8 cellular contexts compared by ENCODE assay signal in the genomic region with DNA sequence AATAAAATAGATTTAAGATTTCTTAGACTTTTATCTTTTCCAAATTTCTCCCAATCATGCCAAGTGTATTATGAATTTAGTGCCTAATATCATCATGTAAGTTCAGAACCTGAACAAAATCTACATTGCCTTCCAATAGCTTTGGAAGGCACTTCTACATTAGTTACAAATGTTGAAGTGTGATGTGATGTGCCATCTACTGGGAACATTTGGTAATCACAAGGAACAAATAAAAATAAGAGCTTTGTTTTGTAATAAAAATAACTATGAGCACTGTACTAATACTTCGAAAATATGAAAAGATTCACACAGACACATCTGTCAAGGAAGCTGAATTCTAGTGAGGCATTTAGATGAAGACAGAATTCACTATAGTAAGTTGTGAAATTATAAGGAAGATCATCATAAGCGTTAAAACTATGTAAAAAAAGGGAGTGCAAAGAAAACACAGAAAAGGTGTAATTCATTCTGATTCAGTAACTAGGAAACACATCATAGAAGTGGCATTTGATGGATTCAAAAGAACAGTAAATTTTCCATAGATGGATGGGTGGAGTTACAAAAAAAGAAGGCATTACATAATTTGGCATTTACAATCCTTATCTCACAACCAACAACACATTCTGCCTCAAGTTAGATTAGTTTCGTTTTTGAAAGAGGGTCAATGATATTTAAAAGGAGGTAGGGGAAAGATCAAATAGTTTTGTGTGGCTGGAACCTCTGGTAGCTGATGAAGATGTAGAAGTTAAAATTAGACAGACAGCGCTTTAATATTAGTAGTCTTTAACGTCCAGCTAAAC.
A peak's percentile ranks its signal among the peaks of the same experiment; 100 is the strongest.
DNase-seq lines count a peak whose midpoint lies in the region; ATAC-seq and TF ChIP-seq lines count a peak whose summit lies in the region.

No MANE protein-coding gene starts in this region.

- H3K27me3 Mint-ChIP-seq in naive thymus-derived CD8-positive, alpha-beta T cell = no peaks in the 10 kb centered on the region

- peaks cover 10 to 16% (median 11%) of the 10 kb centered on the region in 4 donors for H3K4me1 Mint-ChIP-seq in naive thymus-derived CD8-positive, alpha-beta T cell

- TF ChIP-seq CTCF in GM06990 (IDR thresholded peaks at IDR 0.05; ENCODE audit: insufficient read depth, low read length, poor library complexity, severe bottlenecking) = peak; percentile 44
- peak; percentile 21 for TF ChIP-seq CTCF in foreskin fibroblast (IDR thresholded peaks at IDR 0.05; ENCODE audit: low read depth, low read length)

- no peak overlapping the region for H3K27ac ChIP-seq in caudate nucleus (ENCODE audit: low read depth, low read length)

- H3K27me3 ChIP-seq in GM06990 (replicated peaks; ENCODE audit: control insufficient read depth, insufficient read depth, low read length) = no peaks in the 10 kb centered on the region

- peak; percentile 71 for ATAC-seq in HG02870 (IDR thresholded peaks at IDR 0.05; ENCODE audit: unreplicated experiment)
- ATAC-seq in naive thymus-derived CD8-positive, alpha-beta T cell = no peak

- H3K36me3 Mint-ChIP-seq in naive thymus-derived CD8-positive, alpha-beta T cell = peaks cover 9 to 38% (median 32%) of the 10 kb centered on the region in 3 donors

- peak overlapping the region in 5 of 10 donors; percentile 2 to 54 (median 45) for H3K4me3 Mint-ChIP-seq in naive thymus-derived CD8-positive, alpha-beta T cell

- H3K27ac Mint-ChIP-seq in naive thymus-derived CD8-positive, alpha-beta T cell = peak overlapping the region in 4 of 10 donors; percentile 1 to 72 (median 24)

- no peak overlapping the region for H3K4me3 ChIP-seq in GM06990 (replicated peaks; ENCODE audit: low read depth, low read length)
- no peak overlapping the region for H3K4me3 ChIP-seq in foreskin fibroblast (ENCODE audit: low read depth in 1 of 2, low read length in 2 of 2)

- peaks cover 0 to 1% (median 0%) of the 10 kb centered on the region in 9 donors for H3K9me3 Mint-ChIP-seq in naive thymus-derived CD8-positive, alpha-beta T cell

- no peaks in the 10 kb centered on the region; the same call in 1 of the 2 replicates for H3K36me3 ChIP-seq in GM06990 (ENCODE audit: control insufficient read depth, insufficient read depth, low read length)

- POLR2A ChIA-PET in naive thymus-derived CD8-positive, alpha-beta T cell (lab: Charles Lee) = no interaction called here

- DNase-seq in GM06990 (ENCODE audit: extremely low read depth, insufficient read length) (no peak), RPMI7951 (ENCODE audit: low read depth) (peak; percentile 38), foreskin fibroblast (peak; percentile 11 to 47), stromal cell of bone marrow (ENCODE audit: low read depth) (peak; percentile 12), caudate nucleus (lab: John Stamatoyannopoulos, UW) (no peak)
- DNase-seq in naive thymus-derived CD8-positive, alpha-beta T cell = no peak
- DNase-seq in activated CD4-positive, CD25-positive, alpha-beta regulatory T cell treated with anti-CD3 and anti-CD28 coated beads, Interleukin-2, amount 50 U/mL, for 72 hours = no peak

Comparison
In these comparisons a context has a peak if more than half of its experiments do, and no peak if none do; other contexts are left out.
1. DNase-seq: peak in RPMI7951 (single experiment), foreskin fibroblast (2 of 2) and stromal cell of bone marrow (single experiment); none in GM06990 (single experiment), caudate nucleus (0 of 61), naive thymus-derived CD8-positive, alpha-beta T cell (0 of 10) and activated CD4-positive, CD25-positive, alpha-beta regulatory T cell treated with anti-CD3 and anti-CD28 coated beads, Interleukin-2, amount 50 U/mL, for 72 hours (single experiment).